Comparison of ENCODE assay signal across 31 cellular contexts in genomic region chr10:103506061-103506460, GRCh38. TPM values are rescaled to one million over a fixed set of nuclear protein-coding genes. Genes with fewer than 3 reads are reported as not detected.
"Had no signal": no experiment of that assay in that cellular context is flagged by ENCODE, and none has a peak within 500 bp of the region (broad histone marks: within the 10 kb centered on the region; RNA-seq: fewer than 3 reads in every experiment).

No MANE protein-coding gene starts in this region.

- H3K4me1 Mint-ChIP-seq: activated B cell treated with CpG ODN at 0.5 μM for 24 hours, naive B cell had no signal

- H3K4me3 Mint-ChIP-seq: activated B cell treated with CpG ODN at 0.5 μM for 24 hours; activated CD4-positive, alpha-beta T cell treated with anti-CD3 and anti-CD28 coated beads for 36 hours; naive B cell; stimulated activated naive B cell treated with anti-CD40 and anti-IgM and Interleukin-4, amounts not matched to agents 10 μg/mL and 1 μg/mL and 100 μg/mL, for 72 hours; T-helper 1 cell treated with Interleukin-12 subunit alpha and Interleukin-12 subunit beta and Interleukin-4 antibody, amounts not matched to agents 30 μg/mL and 1 μg/mL, for 36 hours had no signal

- H3K27ac ChIP-seq: brain microvascular endothelial cell, colonic mucosa, epithelial cell of prostate, heart right ventricle, lower lobe of right lung, sigmoid colon had no signal

- H3K4me2 ChIP-seq: smooth muscle cell had no signal

- H3K27me3 ChIP-seq: colonic mucosa, transverse colon had no signal

- FAIRE-seq: keratinocyte had no signal

- H3K27ac Mint-ChIP-seq: activated B cell treated with CpG ODN at 0.5 μM for 24 hours; activated CD4-positive, alpha-beta T cell treated with anti-CD3 and anti-CD28 coated beads for 36 hours; naive B cell; stimulated activated naive B cell treated with anti-CD40 and anti-IgM and Interleukin-4, amounts not matched to agents 10 μg/mL and 1 μg/mL and 100 μg/mL, for 72 hours; T-helper 1 cell treated with Interleukin-12 subunit alpha and Interleukin-12 subunit beta and Interleukin-4 antibody, amounts not matched to agents 30 μg/mL and 1 μg/mL, for 36 hours had no signal

- DNase-seq: activated B cell treated with CpG ODN at 0.5 μM for 24 hours; activated CD4-positive, alpha-beta T cell treated with anti-CD3 and anti-CD28 coated beads for 36 hours; activated CD4-positive, alpha-beta T cell treated with anti-CD3 and anti-CD28 coated beads, Interleukin-2, amount 50 U/mL, for 4 hours; activated T-cell treated with anti-CD3 and anti-CD28 coated beads for 4 hours; brain microvascular endothelial cell; central memory CD4-positive, alpha-beta T cell; colonic mucosa; heart right ventricle; lower lobe of right lung; naive B cell; occipital lobe; retina; sigmoid colon; stimulated activated CD4-positive, alpha-beta T cell treated with anti-CD3 and anti-CD28 coated beads, Interleukin-2, amount 100 ng/mL, for 48 hours; stimulated activated CD8-positive, alpha-beta memory T cell treated with anti-CD3 and anti-CD28 coated beads, Interleukin-4, amount 100 ng/mL, for 48 hours; stimulated activated naive B cell treated with anti-CD40 and anti-IgM and Interleukin-4, amounts not matched to agents 10 μg/mL and 1 μg/mL and 100 μg/mL, for 72 hours; transverse colon had no signal

- H3K4me3 ChIP-seq: colonic mucosa, heart right ventricle, lower lobe of right lung, sigmoid colon, smooth muscle cell, transverse colon had no signal

- ATAC-seq: activated CD4-positive, alpha-beta T cell treated with anti-CD3 and anti-CD28 coated beads for 36 hours; activated naive CD4-positive, alpha-beta T cell treated with anti-CD3 and anti-CD28 coated beads, Interleukin-2, amount 50 U/mL, for 72 hours; lower lobe of right lung; stimulated activated naive B cell treated with anti-CD40 and anti-IgM and Interleukin-4, amounts not matched to agents 10 μg/mL and 1 μg/mL and 100 μg/mL, for 72 hours had no signal

- H3K36me3 Mint-ChIP-seq: activated naive CD4-positive, alpha-beta T cell treated with anti-CD3 and anti-CD28 coated beads, Interleukin-2, amount 50 U/mL, for 72 hours; naive B cell; stimulated activated naive B cell treated with anti-CD40 and anti-IgM and Interleukin-4, amounts not matched to agents 10 μg/mL and 1 μg/mL and 100 μg/mL, for 72 hours had no signal

- H3K36me3 ChIP-seq: brain microvascular endothelial cell, colonic mucosa, heart right ventricle, lower lobe of right lung, sigmoid colon, transverse colon had no signal

- H3K9me3 Mint-ChIP-seq: activated B cell treated with CpG ODN at 0.5 μM for 24 hours; activated naive CD4-positive, alpha-beta T cell treated with anti-CD3 and anti-CD28 coated beads, Interleukin-2, amount 50 U/mL, for 72 hours; naive B cell; stimulated activated naive B cell treated with anti-CD40 and anti-IgM and Interleukin-4, amounts not matched to agents 10 μg/mL and 1 μg/mL and 100 μg/mL, for 72 hours; T-helper 1 cell treated with Interleukin-12 subunit alpha and Interleukin-12 subunit beta and Interleukin-4 antibody, amounts not matched to agents 30 μg/mL and 1 μg/mL, for 36 hours had no signal

- H3K9me3 ChIP-seq: colonic mucosa, heart right ventricle, lower lobe of right lung, sigmoid colon, transverse colon had no signal

- H3K4me1 ChIP-seq: colonic mucosa, lower lobe of right lung, sigmoid colon had no signal

RNA-seq across cellular contexts. Expression of gene CALHM3, which starts 27.0 kb away (rescaled TPM):
- total RNA-seq: activated B cell treated with CpG ODN at 0.5 μM for 24 hours; activated CD4-positive, alpha-beta T cell treated with anti-CD3 and anti-CD28 coated beads for 36 hours; activated naive CD4-positive, alpha-beta T cell treated with anti-CD3 and anti-CD28 coated beads, Interleukin-2, amount 50 U/mL, for 72 hours; aorta; colonic mucosa; heart right ventricle; lower lobe of right lung; mesenteric fat pad; mucosa of gallbladder; occipital lobe; sigmoid colon; smooth muscle cell; temporal lobe; transverse colon had no signal
- polyA plus RNA-seq: aorta, heart right ventricle, keratinocyte, neural cell, sigmoid colon, smooth muscle cell had no signal

RNA-seq across cellular contexts. Expression of gene CALHM1, which starts 47.4 kb away (rescaled TPM):
- total RNA-seq: activated CD4-positive, alpha-beta T cell treated with anti-CD3 and anti-CD28 coated beads for 36 hours; activated CD8-positive, alpha-beta memory T cell treated with anti-CD3 and anti-CD28 coated beads for 36 hours; activated naive CD4-positive, alpha-beta T cell treated with anti-CD3 and anti-CD28 coated beads, Interleukin-2, amount 50 U/mL, for 72 hours; aorta; colonic mucosa; fibroblast of villous mesenchyme; heart right ventricle; mesenteric fat pad; mucosa of gallbladder; occipital lobe; progenitor cell of endocrine pancreas; sigmoid colon; smooth muscle cell; temporal lobe; transverse colon had no signal
- polyA plus RNA-seq: adipose tissue, aorta, heart right ventricle, keratinocyte, neural cell had no signal

RNA-seq across cellular contexts. Expression of gene CALHM2, which starts 53.9 kb away (rescaled TPM):
- polyA plus RNA-seq: neural cell had no signal
